In the genomic region with DNA sequence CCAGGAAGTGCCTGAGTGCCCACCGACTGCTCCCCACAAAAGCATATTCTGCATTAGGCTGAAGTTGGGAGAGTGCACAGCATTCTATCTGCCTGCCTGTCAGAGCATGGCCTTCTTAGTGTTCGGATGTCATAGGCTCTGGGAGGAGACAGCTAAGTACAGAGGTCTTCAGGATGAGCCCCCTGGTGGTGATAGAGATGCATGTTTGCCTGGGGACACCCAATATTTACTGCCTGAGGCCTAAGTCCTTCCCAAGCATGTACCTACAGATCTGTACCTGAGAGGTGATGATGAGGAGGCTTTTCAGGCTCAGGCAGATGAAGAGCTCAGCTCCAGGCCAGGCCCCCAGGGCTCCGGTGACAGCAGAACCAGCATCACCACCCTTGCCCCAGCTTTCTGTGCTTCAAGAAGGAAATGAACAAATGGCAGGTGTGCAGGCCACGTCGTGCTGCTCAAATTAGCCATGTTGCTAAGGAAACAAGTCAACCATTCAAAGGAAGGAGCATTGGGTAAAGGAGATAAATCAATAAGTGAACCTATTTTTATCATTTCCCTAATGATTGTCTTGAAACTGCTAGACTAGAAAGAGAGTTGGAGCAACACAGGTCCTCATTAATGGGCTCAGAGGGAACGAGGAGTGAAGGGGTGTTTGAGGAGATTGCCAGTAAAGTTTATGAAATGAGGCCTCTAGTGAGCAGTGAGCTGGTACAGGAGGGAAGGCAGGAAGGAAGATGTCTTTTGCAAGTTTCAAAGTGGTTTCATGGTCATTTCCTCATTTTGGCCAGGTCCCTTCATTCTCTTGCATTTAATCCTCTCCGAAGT, we compare ENCODE assay signal across 9 cellular contexts. TPM values are rescaled to one million over a fixed set of nuclear protein-coding genes. Genes with fewer than 3 reads are reported as not detected.
DNase-seq lines count a peak whose midpoint lies in the region; ATAC-seq and TF ChIP-seq lines count a peak whose summit lies in the region.
"Had no signal": no experiment of that assay in that cellular context is flagged by ENCODE, and none has a peak within 500 bp of the region (broad histone marks: within the 10 kb centered on the region; RNA-seq: fewer than 3 reads in every experiment).

No MANE protein-coding gene starts in this region.

- ATAC-seq in HG02840 (IDR thresholded peaks at IDR 0.05; ENCODE audit: low FRiP score, unreplicated experiment), result peak; percentile 49
- peak; percentile 98 for ATAC-seq in WTC11

- POLR2A ChIA-PET in WTC11 (lab: Charles Lee), result no interaction called here

- H3K4me3 Mint-ChIP-seq in WTC11 (no peak overlapping the region), nephron (peak overlapping the region in 1 of 3 experiments; percentile 15)

- no peak overlapping the region for H3K9ac ChIP-seq in smooth muscle cell (ENCODE audit: low read depth)

- no peaks in the 10 kb centered on the region for H3K36me3 ChIP-seq in smooth muscle cell (ENCODE audit: low read depth)
- H3K36me3 ChIP-seq: SJSA1 had no signal

- H3K27me3 Mint-ChIP-seq in WTC11 (ENCODE audit: low read depth), result no peaks in the 10 kb centered on the region; the same call in none of the 2 replicates
- H3K27me3 Mint-ChIP-seq in nephron (ENCODE audit: low read depth), result peaks cover 16% of the 10 kb centered on the region

- DNase-seq in COLO668 (lab: John Stamatoyannopoulos, UW; ENCODE audit: unreplicated experiment), result peak; percentile 71
- DNase-seq in NCI-H1092 (lab: John Stamatoyannopoulos, UW), result peak; percentile 47
- DNase-seq in WTC11 (ENCODE audit: low spot score), result peak; percentile 52
- DNase-seq in DMS79 (lab: John Stamatoyannopoulos, UW), result no peak
- no peak for DNase-seq in smooth muscle cell (lab: John Stamatoyannopoulos, UW; ENCODE audit: unreplicated experiment)

- TF ChIP-seq POLR2A in GM18526 (IDR thresholded peaks at IDR 0.05; ENCODE audit: extremely low read depth, insufficient read length), result peak; percentile 36

- H3K9me3 ChIP-seq in smooth muscle cell (replicated peaks; ENCODE audit: low read depth), result no peaks in the 10 kb centered on the region
- H3K9me3 ChIP-seq: SJSA1 had no signal

- no peak overlapping the region for H3K27ac Mint-ChIP-seq in WTC11
- peak overlapping the region in 2 of 3 experiments; percentile 78 to 85 for H3K27ac Mint-ChIP-seq in nephron

- 76% methylated on average over 7 of the region's 7 CpGs for WGBS in smooth muscle cell (ENCODE audit: low lambda C conversion rate)

- TF ChIP-seq CTCF in WTC11 (IDR thresholded peaks at IDR 0.05) (peak; percentile 64), nephron (IDR thresholded peaks at IDR 0.05; ENCODE audit: unreplicated experiment in 3 of 3) (peak; percentile 22 to 41 (median 33)), smooth muscle cell (IDR thresholded peaks at IDR 0.05; ENCODE audit: borderline replicate concordance, insufficient read depth, poor library complexity, severe bottlenecking) (no peak)

- H2AFZ ChIP-seq in smooth muscle cell (ENCODE audit: low read depth), result no peak overlapping the region

- H4K20me1 ChIP-seq in smooth muscle cell (ENCODE audit: low read depth), result no peaks in the 10 kb centered on the region

- CTCF ChIA-PET in WTC11 (lab: Charles Lee), result interaction anchor here (0.5 to 2.0 kb wide), 17 partner anchors 11 to 432 kb away, joined by 3 to 15 read pairs (median 4); a partner anchor contains a TSS

- H3K4me1 ChIP-seq in smooth muscle cell (ENCODE audit: low read depth), result no peaks in the 10 kb centered on the region
- H3K4me1 ChIP-seq: SJSA1 had no signal

- H3F3A ChIP-seq in smooth muscle cell (ENCODE audit: low read depth), result no peaks in the 10 kb centered on the region

- no peak overlapping the region for H3K4me3 ChIP-seq in smooth muscle cell
- H3K4me3 ChIP-seq: SJSA1 had no signal

- H3K27me3 ChIP-seq in smooth muscle cell (ENCODE audit: low read depth), result peaks cover 4% of the 10 kb centered on the region
- H3K27me3 ChIP-seq: SJSA1 had no signal

- H3K79me2 ChIP-seq in smooth muscle cell (ENCODE audit: low read depth), result no peaks in the 10 kb centered on the region

- H3K4me2 ChIP-seq in smooth muscle cell, result no peak overlapping the region

- H3K27ac ChIP-seq in smooth muscle cell (ENCODE audit: low read depth), result no peak overlapping the region
- H3K27ac ChIP-seq: SJSA1 had no signal

- H3K4me1 Mint-ChIP-seq in WTC11 (peaks cover 7% of the 10 kb centered on the region; the same call in 1 of the 2 replicates), nephron (peaks cover 30% of the 10 kb centered on the region)

- H3K36me3 Mint-ChIP-seq in WTC11 (no peaks in the 10 kb centered on the region), nephron (ENCODE audit: low read depth) (no peaks in the 10 kb centered on the region)

- no peaks in the 10 kb centered on the region for H3K9me3 Mint-ChIP-seq in WTC11
- H3K9me3 Mint-ChIP-seq in nephron, result no peaks in the 10 kb centered on the region

TF ChIP-seq in WTC11, 78 proteins besides CTCF, POLR2A, EP300 and RAD21 (continues in another document):
- TF ChIP-seq RELA (CRISPR knock-in tag; IDR thresholded peaks at IDR 0.05; ENCODE audit: borderline replicate concordance), result no peak
- TF ChIP-seq ZBTB21 (CRISPR knock-in tag; IDR thresholded peaks at IDR 0.05; ENCODE audit: borderline replicate concordance), result no peak
- TF ChIP-seq ELF4 (CRISPR knock-in tag; IDR thresholded peaks at IDR 0.05; ENCODE audit: low read depth), result no peak
- TF ChIP-seq ZNF263 (CRISPR knock-in tag; IDR thresholded peaks at IDR 0.05; ENCODE audit: low read depth), result no peak
- TF ChIP-seq, protein P1, sequence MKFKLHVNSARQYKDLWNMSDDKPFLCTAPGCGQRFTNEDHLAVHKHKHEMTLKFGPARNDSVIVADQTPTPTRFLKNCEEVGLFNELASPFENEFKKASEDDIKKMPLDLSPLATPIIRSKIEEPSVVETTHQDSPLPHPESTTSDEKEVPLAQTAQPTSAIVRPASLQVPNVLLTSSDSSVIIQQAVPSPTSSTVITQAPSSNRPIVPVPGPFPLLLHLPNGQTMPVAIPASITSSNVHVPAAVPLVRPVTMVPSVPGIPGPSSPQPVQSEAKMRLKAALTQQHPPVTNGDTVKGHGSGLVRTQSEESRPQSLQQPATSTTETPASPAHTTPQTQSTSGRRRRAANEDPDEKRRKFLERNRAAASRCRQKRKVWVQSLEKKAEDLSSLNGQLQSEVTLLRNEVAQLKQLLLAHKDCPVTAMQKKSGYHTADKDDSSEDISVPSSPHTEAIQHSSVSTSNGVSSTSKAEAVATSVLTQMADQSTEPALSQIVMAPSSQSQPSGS (CRISPR knock-in tag; IDR thresholded peaks at IDR 0.05; ENCODE audit: borderline replicate concordance, low read depth), result no peak
- TF ChIP-seq, protein P2, sequence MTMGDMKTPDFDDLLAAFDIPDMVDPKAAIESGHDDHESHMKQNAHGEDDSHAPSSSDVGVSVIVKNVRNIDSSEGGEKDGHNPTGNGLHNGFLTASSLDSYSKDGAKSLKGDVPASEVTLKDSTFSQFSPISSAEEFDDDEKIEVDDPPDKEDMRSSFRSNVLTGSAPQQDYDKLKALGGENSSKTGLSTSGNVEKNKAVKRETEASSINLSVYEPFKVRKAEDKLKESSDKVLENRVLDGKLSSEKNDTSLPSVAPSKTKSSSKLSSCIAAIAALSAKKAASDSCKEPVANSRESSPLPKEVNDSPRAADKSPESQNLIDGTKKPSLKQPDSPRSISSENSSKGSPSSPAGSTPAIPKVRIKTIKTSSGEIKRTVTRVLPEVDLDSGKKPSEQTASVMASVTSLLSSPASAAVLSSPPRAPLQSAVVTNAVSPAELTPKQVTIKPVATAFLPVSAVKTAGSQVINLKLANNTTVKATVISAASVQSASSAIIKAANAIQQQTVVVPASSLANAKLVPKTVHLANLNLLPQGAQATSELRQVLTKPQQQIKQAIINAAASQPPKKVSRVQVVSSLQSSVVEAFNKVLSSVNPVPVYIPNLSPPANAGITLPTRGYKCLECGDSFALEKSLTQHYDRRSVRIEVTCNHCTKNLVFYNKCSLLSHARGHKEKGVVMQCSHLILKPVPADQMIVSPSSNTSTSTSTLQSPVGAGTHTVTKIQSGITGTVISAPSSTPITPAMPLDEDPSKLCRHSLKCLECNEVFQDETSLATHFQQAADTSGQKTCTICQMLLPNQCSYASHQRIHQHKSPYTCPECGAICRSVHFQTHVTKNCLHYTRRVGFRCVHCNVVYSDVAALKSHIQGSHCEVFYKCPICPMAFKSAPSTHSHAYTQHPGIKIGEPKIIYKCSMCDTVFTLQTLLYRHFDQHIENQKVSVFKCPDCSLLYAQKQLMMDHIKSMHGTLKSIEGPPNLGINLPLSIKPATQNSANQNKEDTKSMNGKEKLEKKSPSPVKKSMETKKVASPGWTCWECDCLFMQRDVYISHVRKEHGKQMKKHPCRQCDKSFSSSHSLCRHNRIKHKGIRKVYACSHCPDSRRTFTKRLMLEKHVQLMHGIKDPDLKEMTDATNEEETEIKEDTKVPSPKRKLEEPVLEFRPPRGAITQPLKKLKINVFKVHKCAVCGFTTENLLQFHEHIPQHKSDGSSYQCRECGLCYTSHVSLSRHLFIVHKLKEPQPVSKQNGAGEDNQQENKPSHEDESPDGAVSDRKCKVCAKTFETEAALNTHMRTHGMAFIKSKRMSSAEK (CRISPR knock-in tag; IDR thresholded peaks at IDR 0.05; ENCODE audit: borderline replicate concordance), result no peak
- TF ChIP-seq, protein P3, sequence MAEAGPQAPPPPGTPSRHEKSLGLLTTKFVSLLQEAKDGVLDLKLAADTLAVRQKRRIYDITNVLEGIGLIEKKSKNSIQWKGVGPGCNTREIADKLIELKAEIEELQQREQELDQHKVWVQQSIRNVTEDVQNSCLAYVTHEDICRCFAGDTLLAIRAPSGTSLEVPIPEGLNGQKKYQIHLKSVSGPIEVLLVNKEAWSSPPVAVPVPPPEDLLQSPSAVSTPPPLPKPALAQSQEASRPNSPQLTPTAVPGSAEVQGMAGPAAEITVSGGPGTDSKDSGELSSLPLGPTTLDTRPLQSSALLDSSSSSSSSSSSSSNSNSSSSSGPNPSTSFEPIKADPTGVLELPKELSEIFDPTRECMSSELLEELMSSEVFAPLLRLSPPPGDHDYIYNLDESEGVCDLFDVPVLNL (CRISPR knock-in tag; IDR thresholded peaks at IDR 0.05; ENCODE audit: borderline replicate concordance, low read depth), result no peak

RNA-seq across cellular contexts. Expression of a gene that starts 21.2 kb away (rescaled TPM):
- total RNA-seq in WTC11 (2021), result 0.63 to 0.85 TPM (median 0.78 TPM) in 3 replicates
- total RNA-seq in smooth muscle cell, result under 0.01 TPM in 1 of 2 replicates, not detected in the other
- polyA plus RNA-seq in smooth muscle cell, result not detected in 2 replicates
- total RNA-seq: SJSA1 had no signal

Comparison
In these comparisons a context has a peak if more than half of its experiments do, and no peak if none do; other contexts are left out.
1. DNase-seq: peak in COLO668 (single experiment), NCI-H1092 (single experiment) and WTC11 (single experiment); none in DMS79 (single experiment) and smooth muscle cell (single experiment).